Comparison of ENCODE assay signal across 22 cellular contexts in genomic region chr4:40234519-40235039, GRCh38. TPM values are rescaled to one million over a fixed set of nuclear protein-coding genes. Genes with fewer than 3 reads are reported as not detected.
DNase-seq lines count a peak whose midpoint lies in the region; ATAC-seq and FAIRE-seq lines count a peak whose summit lies in the region.
"Had no signal": no experiment of that assay in that cellular context is flagged by ENCODE, and none has a peak within 500 bp of the region (broad histone marks: within the 10 kb centered on the region; RNA-seq: fewer than 3 reads in every experiment).

No MANE protein-coding gene starts in this region.

- intact Hi-C loops in naive thymus-derived CD4-positive, alpha-beta T cell (cut with micrococcal nuclease): no loop called here

- H3K4me1 ChIP-seq in naive thymus-derived CD4-positive, alpha-beta T cell (ENCODE audit: control insufficient read depth in 2 of 2, insufficient read depth in 2 of 2, low read length in 2 of 2): peaks cover 77 to 92% of the 10 kb centered on the region in 2 donors

- no peaks in the 10 kb centered on the region for H3K27me3 Mint-ChIP-seq in T-helper 2 cell treated with Interferon-gamma antibody and Interleukin-4, amounts not matched to agents 5 μg/mL and 100 μg/mL, for 36 hours (ENCODE audit: low read depth)
- H3K27me3 Mint-ChIP-seq in activated T-helper 17 cell treated with anti-CD3 and anti-CD28 coated beads, Interleukin-2, amount 50 U/mL, for 72 hours: no peaks in the 10 kb centered on the region
- no peaks in the 10 kb centered on the region for H3K27me3 Mint-ChIP-seq in naive thymus-derived CD4-positive, alpha-beta T cell

- no peaks in the 10 kb centered on the region for H3K27me3 ChIP-seq in naive thymus-derived CD4-positive, alpha-beta T cell (ENCODE audit: control insufficient read depth in 2 of 2, insufficient read depth in 2 of 2, low read length in 2 of 2)
- H3K27me3 ChIP-seq: BLaER1, hepatocyte had no signal

- H3K4me1 Mint-ChIP-seq in T-helper 2 cell treated with Interferon-gamma antibody and Interleukin-4, amounts not matched to agents 5 μg/mL and 100 μg/mL, for 36 hours (ENCODE audit: low read depth): peaks cover 72% of the 10 kb centered on the region
- peaks cover 47% of the 10 kb centered on the region for H3K4me1 Mint-ChIP-seq in activated T-helper 17 cell treated with anti-CD3 and anti-CD28 coated beads, Interleukin-2, amount 50 U/mL, for 72 hours
- peaks cover 63 to 100% (median 92%) of the 10 kb centered on the region in 7 donors for H3K4me1 Mint-ChIP-seq in naive thymus-derived CD4-positive, alpha-beta T cell

- peak overlapping the region; percentile 79 for H3K27ac ChIP-seq in naive thymus-derived CD4-positive, alpha-beta T cell (ENCODE audit: low read depth, low read length)
- H3K27ac ChIP-seq: BLaER1, hepatocyte, thoracic aorta had no signal

- ATAC-seq in activated T-helper 17 cell treated with anti-CD3 and anti-CD28 coated beads, Interleukin-2, amount 50 U/mL, for 72 hours (replicated peaks): no peak
- ATAC-seq in naive thymus-derived CD4-positive, alpha-beta T cell: no peak
- no peak for ATAC-seq in HG02588 (IDR thresholded peaks at IDR 0.05; ENCODE audit: unreplicated experiment)
- no peak for ATAC-seq in HG02884 (IDR thresholded peaks at IDR 0.05; ENCODE audit: unreplicated experiment)

- DNase-seq in T-helper 2 cell treated with Interferon-gamma antibody and Interleukin-4, amounts not matched to agents 5 μg/mL and 100 μg/mL, for 36 hours (ENCODE audit: low spot score): no peak
- DNase-seq in T-helper 2 cell: no peak
- DNase-seq in GM19239 (ENCODE audit: insufficient read length, low spot score): no peak
- no peak for DNase-seq in naive thymus-derived CD4-positive, alpha-beta T cell
- no peak for DNase-seq in DMS153 treated with DMSO at 0.1 percent for 48 hours (lab: John Stamatoyannopoulos, UW; ENCODE audit: unreplicated experiment)
- DNase-seq: 8988T; DMS153; mammary epithelial cell; NCI-H1105 treated with DMSO at 0.1 percent for 48 hours; NCI-H526 treated with DMSO at 0.1 percent for 48 hours; OCI-M1; small intestine; stimulated activated CD8-positive, alpha-beta memory T cell treated with anti-CD3 and anti-CD28 coated beads, Interleukin-4, amount 100 ng/mL, for 48 hours; T1000 had no signal

- H3K36me3 ChIP-seq in naive thymus-derived CD4-positive, alpha-beta T cell (ENCODE audit: control insufficient read depth in 2 of 3, insufficient read depth in 3 of 3, low read length in 3 of 3): peaks cover 0 to 7% (median 7%) of the 10 kb centered on the region in 3 experiments
- H3K36me3 ChIP-seq: thoracic aorta had no signal

- POLR2A ChIA-PET in naive thymus-derived CD4-positive, alpha-beta T cell (lab: Charles Lee): interaction anchor here (1.0 to 6.5 kb wide), 8 partner anchors 8 to 57 kb away, joined by 3 to 46 read pairs (median 4); partner anchors contain the start of gene RHOH

- H3K36me3 Mint-ChIP-seq in T-helper 2 cell treated with Interferon-gamma antibody and Interleukin-4, amounts not matched to agents 5 μg/mL and 100 μg/mL, for 36 hours (ENCODE audit: low read depth): peaks cover 70% of the 10 kb centered on the region
- peaks cover 99% of the 10 kb centered on the region for H3K36me3 Mint-ChIP-seq in activated T-helper 17 cell treated with anti-CD3 and anti-CD28 coated beads, Interleukin-2, amount 50 U/mL, for 72 hours (ENCODE audit: low read depth)
- H3K36me3 Mint-ChIP-seq in naive thymus-derived CD4-positive, alpha-beta T cell: peaks cover 17 to 56% (median 39%) of the 10 kb centered on the region in 5 donors

- FAIRE-seq in GM19239 (lab: Jason Lieb, UNC): peak; percentile 45
- FAIRE-seq: endometrium, small intestine had no signal

- peak overlapping the region; percentile 6 for H3K4me3 ChIP-seq in naive thymus-derived CD4-positive, alpha-beta T cell (ENCODE audit: low read length)
- H3K4me3 ChIP-seq: BLaER1, hepatocyte, thoracic aorta had no signal

- peak overlapping the region; percentile 83 for H3K27ac Mint-ChIP-seq in T-helper 2 cell treated with Interferon-gamma antibody and Interleukin-4, amounts not matched to agents 5 μg/mL and 100 μg/mL, for 36 hours
- H3K27ac Mint-ChIP-seq in activated T-helper 17 cell treated with anti-CD3 and anti-CD28 coated beads, Interleukin-2, amount 50 U/mL, for 72 hours: peak overlapping the region; percentile 83
- H3K27ac Mint-ChIP-seq in naive thymus-derived CD4-positive, alpha-beta T cell: peak overlapping the region; percentile 85 to 98 (median 93)

- H3K9me3 ChIP-seq in naive thymus-derived CD4-positive, alpha-beta T cell (ENCODE audit: control insufficient read depth in 2 of 3, low read length in 3 of 3): no peaks in the 10 kb centered on the region
- H3K9me3 ChIP-seq: BLaER1, thoracic aorta had no signal

- H3K9me3 Mint-ChIP-seq in T-helper 2 cell treated with Interferon-gamma antibody and Interleukin-4, amounts not matched to agents 5 μg/mL and 100 μg/mL, for 36 hours: no peaks in the 10 kb centered on the region
- H3K9me3 Mint-ChIP-seq in activated T-helper 17 cell treated with anti-CD3 and anti-CD28 coated beads, Interleukin-2, amount 50 U/mL, for 72 hours: no peaks in the 10 kb centered on the region
- H3K9me3 Mint-ChIP-seq in naive thymus-derived CD4-positive, alpha-beta T cell: peaks cover 0 to 6% (median 0%) of the 10 kb centered on the region in 11 donors

- CTCF ChIA-PET in naive thymus-derived CD4-positive, alpha-beta T cell (lab: Charles Lee): interaction anchor here (1.3 kb wide), 1 partner anchor 19 kb away, joined by 3 read pairs; no protein-coding TSS in a partner anchor

- peak overlapping the region; percentile 45 for H3K4me3 Mint-ChIP-seq in T-helper 2 cell treated with Interferon-gamma antibody and Interleukin-4, amounts not matched to agents 5 μg/mL and 100 μg/mL, for 36 hours
- H3K4me3 Mint-ChIP-seq in activated T-helper 17 cell treated with anti-CD3 and anti-CD28 coated beads, Interleukin-2, amount 50 U/mL, for 72 hours: peak overlapping the region; percentile 70
- peak overlapping the region; percentile 45 to 87 (median 68) for H3K4me3 Mint-ChIP-seq in naive thymus-derived CD4-positive, alpha-beta T cell

RNA-seq across cellular contexts. Expression of gene RHOH, which starts 37.7 kb away (rescaled TPM):
- total RNA-seq in activated T-helper 17 cell treated with anti-CD3 and anti-CD28 coated beads, Interleukin-2, amount 50 U/mL, for 72 hours: 100 to 1,000 TPM; 107 to 117 TPM
- total RNA-seq in naive thymus-derived CD4-positive, alpha-beta T cell: 100 to 1,000 TPM; 160 to 370 (median 250) TPM
- polyA plus RNA-seq in naive thymus-derived CD4-positive, alpha-beta T cell: 100 to 1,000 TPM; 393 to 479 TPM
- total RNA-seq: hepatocyte, kidney epithelial cell, mammary epithelial cell had no signal
- polyA plus RNA-seq: hepatocyte, mammary epithelial cell had no signal
